In genomic region chr3:138187296-138188012, GRCh38 we compare ENCODE assay signal across 8 cellular contexts. TPM values are rescaled to one million over a fixed set of nuclear protein-coding genes. Genes with fewer than 3 reads are reported as not detected.
DNase-seq lines count a peak whose midpoint lies in the region; ATAC-seq and TF ChIP-seq lines count a peak whose summit lies in the region.

TSS of gene ARMC8 (plus strand) at chr3:138187301. CDS start at chr3:138187555, 254 bp downstream.

- no peaks in the 10 kb centered on the region for H3K9me3 ChIP-seq in spleen

- peak within 1 kb of the TSS; percentile 89 for H3K4me3 Mint-ChIP-seq in central memory CD8-positive, alpha-beta T cell

- H3K4me3 ChIP-seq in spleen: peak within 1 kb of the TSS; percentile 79 to 96 (median 86)

- H3K27me3 Mint-ChIP-seq in central memory CD8-positive, alpha-beta T cell: peaks cover 25% of the 10 kb centered on the region

- H3K27me3 ChIP-seq in spleen (replicated peaks in 1 of 7): peaks cover 0 to 26% (median 0%) of the 10 kb centered on the region in 7 donors

- H3K9me3 Mint-ChIP-seq in central memory CD8-positive, alpha-beta T cell: no peaks in the 10 kb centered on the region

- TF ChIP-seq POLR2A in spleen (IDR thresholded peaks at IDR 0.05): peak; percentile 3 to 78 (median 41)

- H3K27ac ChIP-seq in spleen: peak within 1 kb of the TSS; percentile 73 to 97 (median 94)

- peak within 1 kb of the TSS; percentile 92 for H3K27ac Mint-ChIP-seq in central memory CD8-positive, alpha-beta T cell (ENCODE audit: low read depth)

- intact Hi-C loops in spleen (cut with DNase I; ENCODE audit: low total_unique reads): no loop called here

- 0 to 1% (median 0%) methylated on average over 26 to 59 of the region's 59 CpGs for WGBS in spleen, 5 donors

- peak; percentile 58 for ATAC-seq in GM21529 (IDR thresholded peaks at IDR 0.05; ENCODE audit: unreplicated experiment)
- peak; percentile 86 for ATAC-seq in central memory CD8-positive, alpha-beta T cell (replicated peaks; ENCODE audit: extremely low read depth, poor library complexity, severe bottlenecking)

- H3K36me3 Mint-ChIP-seq in central memory CD8-positive, alpha-beta T cell (ENCODE audit: insufficient read depth): peaks cover 13% of the 10 kb centered on the region

- H3K4me1 Mint-ChIP-seq in central memory CD8-positive, alpha-beta T cell: peaks cover 43% of the 10 kb centered on the region

- DNase-seq in NCI-H1436 (lab: John Stamatoyannopoulos, UW) (peak; percentile 12), NCI-H1436 treated with DMSO at 0.1 percent for 48 hours (lab: John Stamatoyannopoulos, UW) (no peak), HuH-7 (ENCODE audit: low spot score) (peak; percentile 94), T-helper 1 cell (peak in 3 of 5 donors; percentile 19 to 47 (median 22)), inferior parietal cortex (ENCODE audit: extremely low spot score) (peak; percentile 17), spleen (peak; percentile 91)
- peak; percentile 19 to 27 for DNase-seq in central memory CD8-positive, alpha-beta T cell (ENCODE audit: low spot score in 2 of 2)

- no peak for TF ChIP-seq CTCF in spleen (IDR thresholded peaks at IDR 0.05 in 8 of 11, conservative IDR thresholded peaks at IDR 0.05 in 3 of 11)

- H3K4me1 ChIP-seq in spleen: peaks cover 20 to 60% (median 46%) of the 10 kb centered on the region in 6 donors

- H3K36me3 ChIP-seq in spleen: peaks cover 0 to 23% (median 0%) of the 10 kb centered on the region in 6 donors

RNA-seq across cellular contexts. Expression of gene ARMC8, which starts in this region (rescaled TPM):
- 10 to 100 TPM; 56.7 to 95.0 (median 73.0) TPM for total RNA-seq in spleen
- polyA plus RNA-seq in spleen: 10 to 100 TPM; 13.7 to 21.0 (median 17.4) TPM
